24 cellular contexts compared by ENCODE assay signal in genomic region chrX:15524417-15524816, GRCh38. TPM values are rescaled to one million over a fixed set of nuclear protein-coding genes. Genes with fewer than 3 reads are reported as not detected.
DNase-seq lines count a peak whose midpoint lies in the region; ATAC-seq, FAIRE-seq and TF ChIP-seq lines count a peak whose summit lies in the region.
"Had no signal": no experiment of that assay in that cellular context is flagged by ENCODE, and none has a peak within 500 bp of the region (broad histone marks: within the 10 kb centered on the region; RNA-seq: fewer than 3 reads in every experiment).

No MANE protein-coding gene starts in this region.

- no peaks in the 10 kb centered on the region for H3K9me1 ChIP-seq in keratinocyte (ENCODE audit: control insufficient read depth, extremely low read depth, insufficient read depth, low read length)

- no peaks in the 10 kb centered on the region for H3K9me3 ChIP-seq in astrocyte (ENCODE audit: insufficient read depth, low read depth, low read length)
- H3K9me3 ChIP-seq in keratinocyte (ENCODE audit: control insufficient read depth, low read depth, low read length), result no peaks in the 10 kb centered on the region
- H3K9me3 ChIP-seq: heart right ventricle, tibial nerve had no signal

- DNase-seq in A172 (ENCODE audit: low spot score), result peak; percentile 76
- DNase-seq in EH (ENCODE audit: low read depth), result peak; percentile 19
- DNase-seq in astrocyte (ENCODE audit: low read depth), result peak; percentile 68
- DNase-seq in keratinocyte (ENCODE audit: low read depth, low spot score), result no peak
- no peak for DNase-seq in mesenteric fat pad (ENCODE audit: low spot score)
- no peak for DNase-seq in germinal center (ENCODE audit: low spot score)
- DNase-seq: activated CD4-positive, alpha-beta T cell treated with anti-CD3 and anti-CD28 coated beads for 36 hours; activated CD8-positive, alpha-beta memory T cell treated with anti-CD3 and anti-CD28 coated beads, Interleukin-2, amount 50 U/mL, for 48 hours; AML-193; cerebellar nuclear complex; GM23248; left colon; MM.1S; natural killer cell; NCI-H2081; SIG-M5; stimulated activated CD4-positive, alpha-beta T cell treated with anti-CD3 and anti-CD28 coated beads, Interleukin-4, amount 100 ng/mL, for 24 hours; T-helper 9 cell had no signal

- no peaks in the 10 kb centered on the region for H3K36me3 Mint-ChIP-seq in astrocyte (ENCODE audit: low read depth, unreplicated experiment)
- H3K36me3 Mint-ChIP-seq: activated naive CD4-positive, alpha-beta T cell treated with anti-CD3 and anti-CD28 coated beads, Interleukin-2, amount 50 U/mL, for 24 hours; natural killer cell had no signal

- no peak overlapping the region for H2AFZ ChIP-seq in astrocyte (ENCODE audit: low read depth, low read length)
- peak overlapping the region; percentile 15 for H2AFZ ChIP-seq in keratinocyte (ENCODE audit: control insufficient read depth, low read length)
- H2AFZ ChIP-seq: GM23248 had no signal

- no peaks in the 10 kb centered on the region for H3K27me3 ChIP-seq in astrocyte (ENCODE audit: insufficient read depth, low read length)
- no peaks in the 10 kb centered on the region for H3K27me3 ChIP-seq in keratinocyte (ENCODE audit: control insufficient read depth, extremely low read depth, insufficient read depth, low read length)
- H3K27me3 ChIP-seq: tibial nerve had no signal

- H3K27ac Mint-ChIP-seq in astrocyte (ENCODE audit: unreplicated experiment), result no peak overlapping the region
- H3K27ac Mint-ChIP-seq: activated CD4-positive, alpha-beta T cell treated with anti-CD3 and anti-CD28 coated beads for 36 hours; activated naive CD4-positive, alpha-beta T cell treated with anti-CD3 and anti-CD28 coated beads, Interleukin-2, amount 50 U/mL, for 24 hours; natural killer cell had no signal

- dilution Hi-C loops in keratinocyte (cut with MboI; ENCODE audit: extremely low pct_ligation_motif_present, low sequenced_read_pairs), result no loop called here

- H3K4me1 Mint-ChIP-seq in astrocyte (ENCODE audit: low read depth, unreplicated experiment), result peaks cover 7% of the 10 kb centered on the region
- H3K4me1 Mint-ChIP-seq: activated CD4-positive, alpha-beta T cell treated with anti-CD3 and anti-CD28 coated beads for 36 hours; activated naive CD4-positive, alpha-beta T cell treated with anti-CD3 and anti-CD28 coated beads, Interleukin-2, amount 50 U/mL, for 24 hours; natural killer cell had no signal

- ATAC-seq in HG03097 (IDR thresholded peaks at IDR 0.05; ENCODE audit: low FRiP score, unreplicated experiment) (no peak), GM18498 (IDR thresholded peaks at IDR 0.05; ENCODE audit: unreplicated experiment) (no peak)
- ATAC-seq: activated CD4-positive, alpha-beta T cell treated with anti-CD3 and anti-CD28 coated beads for 36 hours; left colon; natural killer cell; sciatic nerve had no signal

- FAIRE-seq in astrocyte (lab: Jason Lieb, UNC) (peak; percentile 62), keratinocyte (lab: Jason Lieb, UNC) (peak; percentile 56)

- H3K79me2 ChIP-seq in astrocyte (ENCODE audit: insufficient read depth, low read length) (no peaks in the 10 kb centered on the region), keratinocyte (ENCODE audit: control insufficient read depth, insufficient read depth, low read length) (no peaks in the 10 kb centered on the region)

- no peak overlapping the region for H3K4me2 ChIP-seq in astrocyte (ENCODE audit: low read length)
- peak overlapping the region; percentile 30 for H3K4me2 ChIP-seq in keratinocyte (ENCODE audit: control insufficient read depth, extremely low read depth, insufficient read depth, low read depth, low read length)

- H4K20me1 ChIP-seq in astrocyte (ENCODE audit: insufficient read depth, low read length) (no peaks in the 10 kb centered on the region), keratinocyte (ENCODE audit: control insufficient read depth, extremely low read depth, insufficient read depth, low read length) (no peaks in the 10 kb centered on the region)

- no peaks in the 10 kb centered on the region for H3K9me3 Mint-ChIP-seq in astrocyte (ENCODE audit: unreplicated experiment)
- H3K9me3 Mint-ChIP-seq: activated naive CD4-positive, alpha-beta T cell treated with anti-CD3 and anti-CD28 coated beads, Interleukin-2, amount 50 U/mL, for 24 hours; natural killer cell had no signal

- no peaks in the 10 kb centered on the region for H3K27me3 Mint-ChIP-seq in astrocyte (ENCODE audit: low read depth, unreplicated experiment)

- H3K27ac ChIP-seq in astrocyte (ENCODE audit: low read depth, low read length), result no peak overlapping the region
- no peak overlapping the region for H3K27ac ChIP-seq in keratinocyte (ENCODE audit: control insufficient read depth, insufficient read depth, low read length)
- H3K27ac ChIP-seq: GM23248, tibial nerve had no signal

- H3K4me1 ChIP-seq in astrocyte (ENCODE audit: insufficient read depth, low read length) (no peaks in the 10 kb centered on the region), keratinocyte (ENCODE audit: control insufficient read depth, extremely low read depth, insufficient read depth, low read length) (peaks cover 17% of the 10 kb centered on the region)
- H3K4me1 ChIP-seq: tibial nerve had no signal

- H3K4me3 ChIP-seq in astrocyte (ENCODE audit: insufficient read depth, low read depth, low read length) (no peak overlapping the region), keratinocyte (ENCODE audit: control insufficient read depth in 2 of 3, extremely low read depth in 1 of 3, insufficient read depth in 2 of 3, low read depth in 1 of 3, low read length in 3 of 3) (no peak overlapping the region)
- H3K4me3 ChIP-seq: GM23248, heart right ventricle, tibial nerve had no signal

- no peaks in the 10 kb centered on the region for H3K36me3 ChIP-seq in astrocyte (ENCODE audit: insufficient read depth, low read length)
- no peaks in the 10 kb centered on the region for H3K36me3 ChIP-seq in keratinocyte (ENCODE audit: control insufficient read depth in 2 of 2, extremely low read depth in 1 of 2, insufficient read depth in 2 of 2, low read length in 2 of 2)
- H3K36me3 ChIP-seq: heart right ventricle, tibial nerve had no signal

- no peak overlapping the region for H3K9ac ChIP-seq in astrocyte (ENCODE audit: low read length)
- H3K9ac ChIP-seq in keratinocyte (ENCODE audit: control insufficient read depth, extremely low read depth, insufficient read depth, low read length), result no peak overlapping the region
- H3K9ac ChIP-seq: GM23248 had no signal

- TF ChIP-seq CTCF in astrocyte (IDR thresholded peaks at IDR 0.05; ENCODE audit: insufficient read depth, low read depth, low read length), result no peak
- TF ChIP-seq CTCF in keratinocyte (optimal IDR thresholded peaks at IDR 0.05 in 1 of 3, IDR thresholded peaks at IDR 0.05 in 1 of 3, conservative IDR thresholded peaks at IDR 0.05 in 1 of 3; ENCODE audit: extremely low read depth in 1 of 3, insufficient read depth in 2 of 3, low read length in 3 of 3), result no peak

- H3K4me3 Mint-ChIP-seq in astrocyte (ENCODE audit: unreplicated experiment), result no peak overlapping the region
- H3K4me3 Mint-ChIP-seq: activated CD4-positive, alpha-beta T cell treated with anti-CD3 and anti-CD28 coated beads for 36 hours; activated naive CD4-positive, alpha-beta T cell treated with anti-CD3 and anti-CD28 coated beads, Interleukin-2, amount 50 U/mL, for 24 hours; natural killer cell had no signal

RNA-seq across cellular contexts. Expression of gene BMX, which starts 23.8 kb away (rescaled TPM):
- total RNA-seq in A172 (2014; rRNA removed; shearing (Covaris generic)), result 0.07 TPM in 1 of 2 replicates, not detected in the other
- total RNA-seq in astrocyte (not detected in 2 replicates), mesenteric fat pad (1.7 TPM)
- polyA plus RNA-seq in keratinocyte, result 0.04 to 0.09 TPM (median 0.06 TPM) in 3 replicates
- polyA plus RNA-seq in keratinocyte (2011; ENCODE audit: low read depth), result 0.14 TPM
- 0.04 TPM in 1 of 2 replicates, not detected in the other for polyA plus RNA-seq in keratinocyte (2011; cell fraction: cytosol; rRNA removed)
- polyA plus RNA-seq in keratinocyte (2011; cell fraction: nucleus; rRNA removed), result 0.08 TPM in 1 of 2 replicates, not detected in the other
- 0.13 and 0.14 TPM in 2 replicates for polyA plus RNA-seq in keratinocyte (2012; ENCODE audit: low replicate concordance)
- polyA minus RNA-seq in keratinocyte, result not detected in 3 replicates
- not detected for polyA minus RNA-seq in keratinocyte (2011; cell fraction: cytosol; rRNA and poly(A)+ RNA removed)
- not detected in 2 replicates for polyA minus RNA-seq in keratinocyte (2011; cell fraction: nucleus; rRNA and poly(A)+ RNA removed)
- total RNA-seq: activated CD4-positive, alpha-beta T cell treated with anti-CD3 and anti-CD28 coated beads for 36 hours; GM23248 had no signal
- polyA plus RNA-seq: GM23248 had no signal

RNA-seq across cellular contexts. Expression of gene PIR, which starts 31.3 kb away (rescaled TPM):
- 46.9 and 61.1 TPM in 2 replicates for total RNA-seq in A172 (2014; rRNA removed; shearing (Covaris generic))
- 5.0 and 5.5 TPM in 2 replicates for total RNA-seq in astrocyte
- 17.5 to 23.2 TPM (median 20.2 TPM) in 3 replicates for polyA plus RNA-seq in keratinocyte
- 16.3 TPM for polyA plus RNA-seq in keratinocyte (2011; ENCODE audit: low read depth)
- 17.8 and 26.2 TPM in 2 replicates for polyA plus RNA-seq in keratinocyte (2011; cell fraction: cytosol; rRNA removed)
- polyA plus RNA-seq in keratinocyte (2011; cell fraction: nucleus; rRNA removed), result 13.3 and 14.2 TPM in 2 replicates
- polyA plus RNA-seq in keratinocyte (2012; ENCODE audit: low replicate concordance), result 18.8 and 18.9 TPM in 2 replicates
- 4.9 to 9.0 TPM (median 8.4 TPM) in 3 replicates for polyA minus RNA-seq in keratinocyte
- 7.3 TPM for polyA minus RNA-seq in keratinocyte (2011; cell fraction: cytosol; rRNA and poly(A)+ RNA removed)
- 3.3 and 7.4 TPM in 2 replicates for polyA minus RNA-seq in keratinocyte (2011; cell fraction: nucleus; rRNA and poly(A)+ RNA removed)
- total RNA-seq in mesenteric fat pad, result 30.0 TPM

Comparison
In these comparisons a context has a peak if more than half of its experiments do, and no peak if none do; other contexts are left out.
1. DNase-seq: peak in A172 (single experiment), EH (single experiment) and astrocyte (single experiment); none in keratinocyte (single experiment), mesenteric fat pad (single experiment) and germinal center (single experiment).